Comparison of ENCODE assay signal across 7 cellular contexts in the genomic region with DNA sequence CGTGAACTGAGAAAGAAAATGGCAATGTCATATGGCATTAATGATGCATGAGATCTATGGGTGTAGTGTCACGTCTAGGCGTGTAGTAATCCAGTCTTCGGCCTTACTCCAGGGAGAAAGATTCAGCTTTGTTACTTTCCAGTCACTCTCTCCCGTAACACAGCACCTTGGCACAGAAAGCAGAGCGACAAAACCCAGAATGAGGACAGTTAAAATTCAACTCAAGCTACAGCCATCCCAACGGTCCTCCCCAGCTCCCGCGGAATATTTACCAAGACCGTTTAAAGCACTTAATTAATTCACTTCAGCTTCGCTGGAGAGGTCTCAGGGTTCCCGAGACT. TPM values are rescaled to one million over a fixed set of nuclear protein-coding genes. Genes with fewer than 3 reads are reported as not detected.
DNase-seq lines count a peak whose midpoint lies in the region; FAIRE-seq and TF ChIP-seq lines count a peak whose summit lies in the region.

No MANE protein-coding gene starts in this region.

- peaks cover 32% of the 10 kb centered on the region for H3K4me1 ChIP-seq in HUES6 (ENCODE audit: control insufficient read depth, insufficient read depth, low read length)
- H3K4me1 ChIP-seq in ascending aorta = peaks cover 0 to 15% of the 10 kb centered on the region in 2 donors
- H3K4me1 ChIP-seq in kidney (ENCODE audit: control insufficient read depth in 1 of 2, insufficient read depth in 1 of 2, low read depth in 1 of 2, low read length in 2 of 2) = peaks cover 10 to 16% of the 10 kb centered on the region in 2 donors
- peaks cover 11% of the 10 kb centered on the region for H3K4me1 ChIP-seq in stomach smooth muscle (ENCODE audit: control insufficient read depth, insufficient read depth, low read length)

- DNase-seq in ascending aorta (ENCODE audit: low spot score in 2 of 2) (no peak), kidney (no peak), GDM1 (lab: John Stamatoyannopoulos, UW) (no peak), C1 segment of cervical spinal cord (lab: John Stamatoyannopoulos, UW) (no peak), AG20443 (ENCODE audit: low spot score) (no peak)

- no peak for FAIRE-seq in kidney (lab: Jason Lieb, UNC)

- H3K4me3 ChIP-seq in HUES6 (ENCODE audit: low read depth, low read length) = peak overlapping the region; percentile 83
- H3K4me3 ChIP-seq in ascending aorta = peak overlapping the region; percentile 81
- H3K4me3 ChIP-seq in kidney (ENCODE audit: low read length in 2 of 2) = peak overlapping the region; percentile 80 to 86
- H3K4me3 ChIP-seq in stomach smooth muscle (ENCODE audit: low read length in 2 of 2) = peak overlapping the region; percentile 79 to 82

- H3K36me3 ChIP-seq in HUES6 (ENCODE audit: control insufficient read depth, insufficient read depth, low read length) (no peaks in the 10 kb centered on the region), ascending aorta (no peaks in the 10 kb centered on the region), kidney (ENCODE audit: control insufficient read depth in 1 of 2, insufficient read depth in 2 of 2, low read length in 2 of 2) (no peaks in the 10 kb centered on the region), stomach smooth muscle (ENCODE audit: control insufficient read depth in 2 of 2, insufficient read depth in 2 of 2, low read length in 2 of 2) (no peaks in the 10 kb centered on the region)

- no peaks in the 10 kb centered on the region for H3K9me3 ChIP-seq in HUES6 (ENCODE audit: control insufficient read depth, insufficient read depth, low read depth, low read length)
- no peaks in the 10 kb centered on the region for H3K9me3 ChIP-seq in ascending aorta
- no peaks in the 10 kb centered on the region for H3K9me3 ChIP-seq in kidney (ENCODE audit: control insufficient read depth in 1 of 2, low read length in 2 of 2)
- H3K9me3 ChIP-seq in stomach smooth muscle (ENCODE audit: control insufficient read depth in 2 of 2, low read length in 2 of 2) = no peaks in the 10 kb centered on the region

- TF ChIP-seq CTCF in ascending aorta (IDR thresholded peaks at IDR 0.05) (no peak), kidney (IDR thresholded peaks at IDR 0.05; ENCODE audit: borderline replicate concordance, extremely low read depth, insufficient read depth) (no peak)

- H3K9ac ChIP-seq in HUES6 (ENCODE audit: low read length) (peak overlapping the region; percentile 78), kidney (ENCODE audit: low read length in 2 of 2) (peak overlapping the region; percentile 48 to 65), stomach smooth muscle (ENCODE audit: low read length in 2 of 2) (peak overlapping the region; percentile 64 to 74)

- intact Hi-C loops in ascending aorta (cut with DNase I) = loop anchor here (1.0 to 5.0 kb wide), 6 partner anchors 58 to 428 kb away; no protein-coding TSS in a partner anchor
- intact Hi-C loops in kidney (cut with DNase I) = loop anchor here (10.0 kb wide), 1 partner anchor 140 kb away; no protein-coding TSS in a partner anchor

- H3K27me3 ChIP-seq in HUES6 (ENCODE audit: control insufficient read depth, insufficient read depth, low read length) = peaks cover 12% of the 10 kb centered on the region
- no peaks in the 10 kb centered on the region for H3K27me3 ChIP-seq in ascending aorta
- H3K27me3 ChIP-seq in stomach smooth muscle (ENCODE audit: control insufficient read depth in 1 of 2, insufficient read depth in 2 of 2, low read length in 2 of 2) = no peaks in the 10 kb centered on the region

- H3K27ac ChIP-seq in HUES6 (ENCODE audit: low read depth, low read length) = no peak overlapping the region
- H3K27ac ChIP-seq in ascending aorta = peak overlapping the region; percentile 94 to 97
- H3K27ac ChIP-seq in kidney (ENCODE audit: low read depth in 2 of 2, low read length in 2 of 2) = peak overlapping the region; percentile 78 to 94
- H3K27ac ChIP-seq in stomach smooth muscle (ENCODE audit: low read length) = peak overlapping the region; percentile 50

RNA-seq across cellular contexts. Expression of a gene that starts 0.8 kb away (rescaled TPM):
- total RNA-seq in ascending aorta (273 TPM), kidney (154 TPM)
- polyA plus RNA-seq in kidney (ENCODE audit: insufficient read depth, low read depth, low replicate concordance) = 47.2 TPM
